In the genomic region with DNA sequence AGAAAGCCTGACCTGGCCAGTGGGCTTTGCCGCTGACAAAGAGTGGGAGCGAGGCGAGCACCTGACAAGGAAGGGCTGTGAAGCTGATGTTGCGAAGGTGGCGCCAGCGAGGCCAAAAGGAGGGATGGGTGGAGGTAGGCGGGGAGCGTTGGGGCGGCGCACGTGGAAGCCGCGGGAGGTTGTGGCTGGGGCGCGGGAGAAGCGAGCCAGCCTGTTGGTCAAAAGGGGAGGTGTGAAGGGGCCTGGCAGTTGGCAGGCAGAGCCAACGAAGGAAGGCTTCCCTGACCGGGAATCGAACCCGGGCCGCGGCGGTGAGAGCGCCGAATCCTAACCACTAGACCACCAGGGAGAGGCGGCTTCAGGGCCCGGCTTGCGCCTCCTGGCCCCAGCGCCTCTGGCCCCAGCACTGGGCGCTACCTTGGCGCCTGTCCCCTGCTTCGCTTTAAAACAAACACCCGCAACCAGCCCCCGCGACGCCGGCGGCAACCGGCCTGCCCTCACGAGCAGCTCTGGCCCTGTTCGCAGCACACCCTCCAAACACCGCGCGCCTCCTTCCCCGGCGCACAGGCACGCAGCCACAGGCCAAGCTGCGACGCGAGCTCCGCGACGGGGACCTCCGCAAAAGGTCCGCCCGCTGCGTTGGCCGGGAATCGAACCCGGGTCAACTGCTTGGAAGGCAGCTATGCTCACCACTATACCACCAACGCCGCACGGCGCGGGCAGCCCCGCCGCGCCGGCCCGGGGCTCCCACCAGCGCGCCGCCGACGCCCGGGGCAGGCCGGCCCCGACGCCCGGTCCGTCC, we compare ENCODE assay signal across 10 cellular contexts. TPM values are rescaled to one million over a fixed set of nuclear protein-coding genes. Genes with fewer than 3 reads are reported as not detected.
A peak's percentile ranks its signal among the peaks of the same experiment; 100 is the strongest.
DNase-seq lines count a peak whose midpoint lies in the region; ATAC-seq and TF ChIP-seq lines count a peak whose summit lies in the region.
"Not testable (repeated sequence)": the region's sequence is repeated elsewhere in the genome, so short reads cannot be mapped to it uniquely, and the experiment has no call there.
"Had no signal": no experiment of that assay in that cellular context is flagged by ENCODE, and none has a peak within 500 bp of the region (broad histone marks: within the 10 kb centered on the region; RNA-seq: fewer than 3 reads in every experiment).

No MANE protein-coding gene starts in this region.

- POLR2A ChIA-PET in activated CD8-positive, alpha-beta T cell treated with anti-CD3 and anti-CD28 coated beads for 36 hours (lab: Charles Lee): not testable (repeated sequence)

- H3K27ac Mint-ChIP-seq in activated CD8-positive, alpha-beta T cell treated with anti-CD3 and anti-CD28 coated beads for 36 hours; stimulated activated memory B cell treated with anti-CD40 and anti-IgM and Interleukin-4, amounts not matched to agents 10 μg/mL and 1 μg/mL and 100 μg/mL, for 72 hours: not testable (repeated sequence)

- H3K36me3 Mint-ChIP-seq in activated CD8-positive, alpha-beta T cell treated with anti-CD3 and anti-CD28 coated beads for 36 hours (ENCODE audit: low read depth); stimulated activated memory B cell treated with anti-CD40 and anti-IgM and Interleukin-4, amounts not matched to agents 10 μg/mL and 1 μg/mL and 100 μg/mL, for 72 hours: not testable (repeated sequence)

- not testable (repeated sequence) for TF ChIP-seq POLR2A in GM18505 (IDR thresholded peaks at IDR 0.05; ENCODE audit: borderline replicate concordance, extremely low read depth, insufficient read depth, insufficient read length)

- not testable (repeated sequence) for TF ChIP-seq CTCF in activated CD8-positive, alpha-beta T cell treated with anti-CD3 and anti-CD28 coated beads for 36 hours (IDR thresholded peaks at IDR 0.05)

- H3K4me1 Mint-ChIP-seq in activated CD8-positive, alpha-beta T cell treated with anti-CD3 and anti-CD28 coated beads for 36 hours (ENCODE audit: low read depth): not testable (repeated sequence)
- H3K4me1 Mint-ChIP-seq in stimulated activated memory B cell treated with anti-CD40 and anti-IgM and Interleukin-4, amounts not matched to agents 10 μg/mL and 1 μg/mL and 100 μg/mL, for 72 hours: peaks cover 16% of the 10 kb centered on the region

- DNase-seq in activated CD8-positive, alpha-beta T cell treated with anti-CD3 and anti-CD28 coated beads for 36 hours; left ventricle myocardium superior: not testable (repeated sequence)

- CTCF ChIA-PET in activated CD8-positive, alpha-beta T cell treated with anti-CD3 and anti-CD28 coated beads for 36 hours (lab: Charles Lee): not testable (repeated sequence)

- intact Hi-C loops in activated CD8-positive, alpha-beta T cell treated with anti-CD3 and anti-CD28 coated beads for 36 hours (cut with micrococcal nuclease); left ventricle myocardium superior (cut with micrococcal nuclease): not testable (repeated sequence)

- not testable (repeated sequence) for H3K4me3 Mint-ChIP-seq in activated CD8-positive, alpha-beta T cell treated with anti-CD3 and anti-CD28 coated beads for 36 hours; stimulated activated memory B cell treated with anti-CD40 and anti-IgM and Interleukin-4, amounts not matched to agents 10 μg/mL and 1 μg/mL and 100 μg/mL, for 72 hours

- peaks cover 20% of the 10 kb centered on the region for H3K27me3 Mint-ChIP-seq in activated CD8-positive, alpha-beta T cell treated with anti-CD3 and anti-CD28 coated beads for 36 hours
- H3K27me3 Mint-ChIP-seq in stimulated activated memory B cell treated with anti-CD40 and anti-IgM and Interleukin-4, amounts not matched to agents 10 μg/mL and 1 μg/mL and 100 μg/mL, for 72 hours: peaks cover 25% of the 10 kb centered on the region

- H3K9me3 Mint-ChIP-seq in activated CD8-positive, alpha-beta T cell treated with anti-CD3 and anti-CD28 coated beads for 36 hours; stimulated activated memory B cell treated with anti-CD40 and anti-IgM and Interleukin-4, amounts not matched to agents 10 μg/mL and 1 μg/mL and 100 μg/mL, for 72 hours: not testable (repeated sequence)

- ATAC-seq in GM18505 (IDR thresholded peaks at IDR 0.05; ENCODE audit: unreplicated experiment) (peak; percentile 72), GM19397 (IDR thresholded peaks at IDR 0.05; ENCODE audit: unreplicated experiment) (peak; percentile 70), GM21786 (IDR thresholded peaks at IDR 0.05; ENCODE audit: unreplicated experiment) (peak; percentile 74), HG02981 (IDR thresholded peaks at IDR 0.05; ENCODE audit: unreplicated experiment) (peak; percentile 70), HG03442 (IDR thresholded peaks at IDR 0.05; ENCODE audit: unreplicated experiment) (peak; percentile 73), left ventricle myocardium superior (peak; percentile 57)
- peak; percentile 74 for ATAC-seq in activated CD8-positive, alpha-beta T cell treated with anti-CD3 and anti-CD28 coated beads for 36 hours
- ATAC-seq in stimulated activated memory B cell treated with anti-CD40 and anti-IgM and Interleukin-4, amounts not matched to agents 10 μg/mL and 1 μg/mL and 100 μg/mL, for 72 hours: peak; percentile 78

RNA-seq across cellular contexts. Expression of gene FCGR2A, which starts 35.9 kb away (rescaled TPM):
- total RNA-seq in activated CD8-positive, alpha-beta T cell treated with anti-CD3 and anti-CD28 coated beads for 36 hours: not detected
- 19.9 TPM for total RNA-seq in left ventricle myocardium superior
- total RNA-seq: Caco-2, epithelial cell of proximal tubule had no signal

RNA-seq across cellular contexts. Expression of gene HSPA6, which starts 55.0 kb away (rescaled TPM):
- total RNA-seq in activated CD8-positive, alpha-beta T cell treated with anti-CD3 and anti-CD28 coated beads for 36 hours: under 1 TPM; 0.36 to 0.45 TPM
- 1.1 TPM for total RNA-seq in left ventricle myocardium superior

Comparison
In these comparisons a context has a peak if more than half of its experiments do, and no peak if none do; other contexts are left out.
1. RNA of gene FCGR2A, which starts 35.9 kb away (total RNA-seq): 19.9 TPM in left ventricle myocardium superior (single experiment); not detected in activated CD8-positive, alpha-beta T cell treated with anti-CD3 and anti-CD28 coated beads for 36 hours; every median in the first group is over 10 times any median in the second.
2. Peak in every context shown above with its lines, with median percentiles within 50 percentile points of each other: ATAC-seq.